Comparison of ENCODE assay signal across 24 cellular contexts in genomic region chr10:105506258-105506657, GRCh38.
"Had no signal": no experiment of that assay in that cellular context is flagged by ENCODE, and none has a peak within 500 bp of the region (broad histone marks: within the 10 kb centered on the region; RNA-seq: fewer than 3 reads in every experiment).

No MANE protein-coding gene starts in this region.

- FAIRE-seq: endometrium, islet of Langerhans, keratinocyte had no signal

- H3K27ac ChIP-seq: colonic mucosa, epithelial cell of prostate, esophagus squamous epithelium, gastrocnemius medialis, heart right ventricle, left lung, lower lobe of right lung had no signal

- H3K4me1 ChIP-seq: colonic mucosa, esophagus squamous epithelium, gastrocnemius medialis, heart right ventricle, left lung, lower lobe of right lung had no signal

- ATAC-seq: effector memory CD8-positive, alpha-beta T cell; esophagus mucosa; gastrocnemius medialis; heart right ventricle; left cardiac atrium; left lung; left ventricle myocardium superior; lower lobe of right lung; naive thymus-derived CD4-positive, alpha-beta T cell had no signal

- DNase-seq: colonic mucosa; cortex of kidney; effector CD8-positive, alpha-beta T cell; effector memory CD8-positive, alpha-beta T cell; endodermal cell; erythroblast; esophagus squamous epithelium; foreskin fibroblast; foreskin melanocyte; gastrocnemius medialis; head of caudate nucleus; heart right ventricle; hippocampal formation; left cardiac atrium; left lung; left ventricle myocardium superior; lower lobe of right lung; mesenchymal stem cell; naive thymus-derived CD4-positive, alpha-beta T cell had no signal

- H3K4me3 ChIP-seq: colonic mucosa, esophagus squamous epithelium, gastrocnemius medialis, heart right ventricle, left lung, lower lobe of right lung had no signal

- H3K9me3 ChIP-seq: colonic mucosa, esophagus squamous epithelium, gastrocnemius medialis, heart right ventricle, left lung, lower lobe of right lung had no signal

- H3K27me3 ChIP-seq: colonic mucosa, esophagus squamous epithelium, gastrocnemius medialis, heart right ventricle, left lung had no signal

- H3K36me3 ChIP-seq: colonic mucosa, esophagus squamous epithelium, gastrocnemius medialis, heart right ventricle, left lung, lower lobe of right lung had no signal
